In the genomic region with DNA sequence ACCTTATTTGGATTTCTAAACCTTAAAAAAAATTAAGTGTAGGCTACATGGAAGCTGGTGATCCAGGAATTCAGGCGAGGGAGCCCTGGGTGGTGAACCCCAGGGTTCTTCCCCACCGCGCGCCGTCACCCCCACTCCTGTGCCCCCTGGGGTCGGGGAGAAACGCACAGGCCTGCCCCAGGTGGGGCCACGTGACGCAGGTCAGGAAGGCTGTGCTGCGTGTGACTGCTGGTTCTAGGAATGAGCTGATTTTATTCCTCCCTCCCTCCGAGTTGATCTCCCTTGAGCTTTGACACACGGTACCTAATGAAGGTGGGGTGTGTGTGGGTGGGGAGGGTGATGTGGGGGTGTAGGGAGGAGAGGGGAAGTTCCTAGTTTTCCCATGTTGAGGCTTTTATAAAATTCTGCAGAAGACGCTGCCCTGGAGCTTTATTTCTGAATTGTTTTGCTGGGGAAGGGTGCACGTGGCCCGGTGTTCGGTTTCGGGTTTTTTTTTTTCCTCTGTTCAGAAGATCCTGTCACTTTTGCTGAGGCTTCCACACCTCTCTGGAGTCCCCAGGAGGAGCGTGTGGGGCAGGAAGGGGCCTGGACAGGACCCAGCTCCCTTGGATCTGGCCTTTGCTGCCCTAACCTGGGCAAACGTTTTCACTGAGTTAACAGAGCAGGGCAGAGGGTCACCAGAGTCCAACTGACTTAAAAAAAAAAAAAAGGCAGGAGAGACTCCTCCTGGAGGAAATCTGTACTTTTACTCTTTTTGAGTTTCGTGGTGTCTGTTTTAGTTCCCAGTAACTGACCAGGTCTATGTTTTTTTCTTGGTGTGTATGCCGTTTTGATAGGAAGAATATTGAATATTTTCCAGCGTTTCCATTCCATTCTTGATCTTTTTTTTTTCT, we compare ENCODE assay signal across 1 cellular context.
TF ChIP-seq lines count a peak whose summit lies in the region.

No MANE protein-coding gene starts in this region.

TF ChIP-seq in GM12878, 131 proteins besides CTCF, POLR2A, EP300 and RAD21 (continued from another document and continues in another):
- TF ChIP-seq ATF2 (IDR thresholded peaks at IDR 0.05; ENCODE audit: low read length), result no peak
- peak; percentile 45; the same call in 1 of the 2 replicates for TF ChIP-seq MTA2 (IDR thresholded peaks at IDR 0.05; ENCODE audit: low read depth)
- TF ChIP-seq, protein P1, sequence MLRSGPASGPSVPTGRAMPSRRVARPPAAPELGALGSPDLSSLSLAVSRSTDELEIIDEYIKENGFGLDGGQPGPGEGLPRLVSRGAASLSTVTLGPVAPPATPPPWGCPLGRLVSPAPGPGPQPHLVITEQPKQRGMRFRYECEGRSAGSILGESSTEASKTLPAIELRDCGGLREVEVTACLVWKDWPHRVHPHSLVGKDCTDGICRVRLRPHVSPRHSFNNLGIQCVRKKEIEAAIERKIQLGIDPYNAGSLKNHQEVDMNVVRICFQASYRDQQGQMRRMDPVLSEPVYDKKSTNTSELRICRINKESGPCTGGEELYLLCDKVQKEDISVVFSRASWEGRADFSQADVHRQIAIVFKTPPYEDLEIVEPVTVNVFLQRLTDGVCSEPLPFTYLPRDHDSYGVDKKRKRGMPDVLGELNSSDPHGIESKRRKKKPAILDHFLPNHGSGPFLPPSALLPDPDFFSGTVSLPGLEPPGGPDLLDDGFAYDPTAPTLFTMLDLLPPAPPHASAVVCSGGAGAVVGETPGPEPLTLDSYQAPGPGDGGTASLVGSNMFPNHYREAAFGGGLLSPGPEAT (IDR thresholded peaks at IDR 0.05; ENCODE audit: low read depth), result peak; percentile 51; the same call in 1 of the 2 replicates
- peak; percentile 73 for TF ChIP-seq ZNF384 (IDR thresholded peaks at IDR 0.05; ENCODE audit: borderline replicate concordance, low read depth, low read length)
- no peak for TF ChIP-seq KLF5 (IDR thresholded peaks at IDR 0.05; ENCODE audit: partially characterized antibody)
- no peak for TF ChIP-seq ZBED1 (IDR thresholded peaks at IDR 0.05; ENCODE audit: borderline replicate concordance)
- TF ChIP-seq ZNF217 (IDR thresholded peaks at IDR 0.05), result no peak
- TF ChIP-seq NBN (IDR thresholded peaks at IDR 0.05), result no peak
- no peak for TF ChIP-seq PAX5 (IDR thresholded peaks at IDR 0.05; ENCODE audit: borderline replicate concordance, low read depth, low read length)
- TF ChIP-seq NR2C1 (IDR thresholded peaks at IDR 0.05), result no peak
- TF ChIP-seq NFXL1 (IDR thresholded peaks at IDR 0.05; ENCODE audit: borderline replicate concordance), result no peak
- TF ChIP-seq ZZZ3 (IDR thresholded peaks at IDR 0.05; ENCODE audit: control insufficient read depth, insufficient read length, low read depth), result no peak
- TF ChIP-seq SMAD5 (IDR thresholded peaks at IDR 0.05; ENCODE audit: low read depth), result no peak
- TF ChIP-seq NRF1 (conservative IDR thresholded peaks at IDR 0.05; ENCODE audit: low read depth, low read length), result no peak
- TF ChIP-seq, protein P2, sequence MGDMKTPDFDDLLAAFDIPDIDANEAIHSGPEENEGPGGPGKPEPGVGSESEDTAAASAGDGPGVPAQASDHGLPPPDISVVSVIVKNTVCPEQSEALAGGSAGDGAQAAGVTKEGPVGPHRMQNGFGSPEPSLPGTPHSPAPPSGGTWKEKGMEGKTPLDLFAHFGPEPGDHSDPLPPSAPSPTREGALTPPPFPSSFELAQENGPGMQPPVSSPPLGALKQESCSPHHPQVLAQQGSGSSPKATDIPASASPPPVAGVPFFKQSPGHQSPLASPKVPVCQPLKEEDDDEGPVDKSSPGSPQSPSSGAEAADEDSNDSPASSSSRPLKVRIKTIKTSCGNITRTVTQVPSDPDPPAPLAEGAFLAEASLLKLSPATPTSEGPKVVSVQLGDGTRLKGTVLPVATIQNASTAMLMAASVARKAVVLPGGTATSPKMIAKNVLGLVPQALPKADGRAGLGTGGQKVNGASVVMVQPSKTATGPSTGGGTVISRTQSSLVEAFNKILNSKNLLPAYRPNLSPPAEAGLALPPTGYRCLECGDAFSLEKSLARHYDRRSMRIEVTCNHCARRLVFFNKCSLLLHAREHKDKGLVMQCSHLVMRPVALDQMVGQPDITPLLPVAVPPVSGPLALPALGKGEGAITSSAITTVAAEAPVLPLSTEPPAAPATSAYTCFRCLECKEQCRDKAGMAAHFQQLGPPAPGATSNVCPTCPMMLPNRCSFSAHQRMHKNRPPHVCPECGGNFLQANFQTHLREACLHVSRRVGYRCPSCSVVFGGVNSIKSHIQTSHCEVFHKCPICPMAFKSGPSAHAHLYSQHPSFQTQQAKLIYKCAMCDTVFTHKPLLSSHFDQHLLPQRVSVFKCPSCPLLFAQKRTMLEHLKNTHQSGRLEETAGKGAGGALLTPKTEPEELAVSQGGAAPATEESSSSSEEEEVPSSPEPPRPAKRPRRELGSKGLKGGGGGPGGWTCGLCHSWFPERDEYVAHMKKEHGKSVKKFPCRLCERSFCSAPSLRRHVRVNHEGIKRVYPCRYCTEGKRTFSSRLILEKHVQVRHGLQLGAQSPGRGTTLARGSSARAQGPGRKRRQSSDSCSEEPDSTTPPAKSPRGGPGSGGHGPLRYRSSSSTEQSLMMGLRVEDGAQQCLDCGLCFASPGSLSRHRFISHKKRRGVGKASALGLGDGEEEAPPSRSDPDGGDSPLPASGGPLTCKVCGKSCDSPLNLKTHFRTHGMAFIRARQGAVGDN (IDR thresholded peaks at IDR 0.05), result 0 out of 2 replicates have a peak, but pooled peaks have one; percentile 29
- TF ChIP-seq FOXM1 (IDR thresholded peaks at IDR 0.05; ENCODE audit: low read depth, low read length), result no peak
- no peak for TF ChIP-seq PML (IDR thresholded peaks at IDR 0.05; ENCODE audit: low read length)
- peak; percentile 82 for TF ChIP-seq NR2F1 (conservative IDR thresholded peaks at IDR 0.05)
- TF ChIP-seq, protein P3, sequence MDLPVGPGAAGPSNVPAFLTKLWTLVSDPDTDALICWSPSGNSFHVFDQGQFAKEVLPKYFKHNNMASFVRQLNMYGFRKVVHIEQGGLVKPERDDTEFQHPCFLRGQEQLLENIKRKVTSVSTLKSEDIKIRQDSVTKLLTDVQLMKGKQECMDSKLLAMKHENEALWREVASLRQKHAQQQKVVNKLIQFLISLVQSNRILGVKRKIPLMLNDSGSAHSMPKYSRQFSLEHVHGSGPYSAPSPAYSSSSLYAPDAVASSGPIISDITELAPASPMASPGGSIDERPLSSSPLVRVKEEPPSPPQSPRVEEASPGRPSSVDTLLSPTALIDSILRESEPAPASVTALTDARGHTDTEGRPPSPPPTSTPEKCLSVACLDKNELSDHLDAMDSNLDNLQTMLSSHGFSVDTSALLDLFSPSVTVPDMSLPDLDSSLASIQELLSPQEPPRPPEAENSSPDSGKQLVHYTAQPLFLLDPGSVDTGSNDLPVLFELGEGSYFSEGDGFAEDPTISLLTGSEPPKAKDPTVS (IDR thresholded peaks at IDR 0.05; ENCODE audit: low read depth, low read length), result no peak
- TF ChIP-seq HDAC6 (IDR thresholded peaks at IDR 0.05; ENCODE audit: unreplicated experiment), result no peak
- TF ChIP-seq CEBPZ (IDR thresholded peaks at IDR 0.05; ENCODE audit: low read depth, low read length), result no peak
- TF ChIP-seq, protein P4, sequence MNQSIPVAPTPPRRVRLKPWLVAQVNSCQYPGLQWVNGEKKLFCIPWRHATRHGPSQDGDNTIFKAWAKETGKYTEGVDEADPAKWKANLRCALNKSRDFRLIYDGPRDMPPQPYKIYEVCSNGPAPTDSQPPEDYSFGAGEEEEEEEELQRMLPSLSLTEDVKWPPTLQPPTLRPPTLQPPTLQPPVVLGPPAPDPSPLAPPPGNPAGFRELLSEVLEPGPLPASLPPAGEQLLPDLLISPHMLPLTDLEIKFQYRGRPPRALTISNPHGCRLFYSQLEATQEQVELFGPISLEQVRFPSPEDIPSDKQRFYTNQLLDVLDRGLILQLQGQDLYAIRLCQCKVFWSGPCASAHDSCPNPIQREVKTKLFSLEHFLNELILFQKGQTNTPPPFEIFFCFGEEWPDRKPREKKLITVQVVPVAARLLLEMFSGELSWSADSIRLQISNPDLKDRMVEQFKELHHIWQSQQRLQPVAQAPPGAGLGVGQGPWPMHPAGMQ (IDR thresholded peaks at IDR 0.05; ENCODE audit: borderline replicate concordance), result no peak
- no peak for TF ChIP-seq ZNF622 (IDR thresholded peaks at IDR 0.05)
- TF ChIP-seq ATF7 (IDR thresholded peaks at IDR 0.05; ENCODE audit: low read depth), result no peak; the same call in 1 of the 2 replicates
- no peak for TF ChIP-seq MEF2A (IDR thresholded peaks at IDR 0.05; ENCODE audit: insufficient read depth, low read depth, low read length)
- no peak for TF ChIP-seq NFIC (IDR thresholded peaks at IDR 0.05; ENCODE audit: low read depth, low read length)
- no peak for TF ChIP-seq SREBF2 (IDR thresholded peaks at IDR 0.05; ENCODE audit: low read length)
- TF ChIP-seq REST (IDR thresholded peaks at IDR 0.05; ENCODE audit: low read depth, low read length), result no peak
- no peak for TF ChIP-seq STAT3 (IDR thresholded peaks at IDR 0.05; ENCODE audit: low read depth, low read length)
- 0 out of 2 replicates have a peak, but pooled peaks have one; percentile 0 for TF ChIP-seq CREB1 (IDR thresholded peaks at IDR 0.05; ENCODE audit: low read depth)
- TF ChIP-seq ZNF207 (IDR thresholded peaks at IDR 0.05; ENCODE audit: borderline replicate concordance), result no peak
- no peak for TF ChIP-seq SUZ12 (IDR thresholded peaks at IDR 0.05; ENCODE audit: unreplicated experiment)
- 0 out of 2 replicates have a peak, but pooled peaks have one; percentile 10 for TF ChIP-seq FOXK2 (IDR thresholded peaks at IDR 0.05)
- no peak for TF ChIP-seq ZNF274 (IDR thresholded peaks at IDR 0.05; ENCODE audit: insufficient read depth, insufficient read length)
- no peak for TF ChIP-seq SP1 (IDR thresholded peaks at IDR 0.05; ENCODE audit: low read depth, low read length)
- TF ChIP-seq, protein P5, sequence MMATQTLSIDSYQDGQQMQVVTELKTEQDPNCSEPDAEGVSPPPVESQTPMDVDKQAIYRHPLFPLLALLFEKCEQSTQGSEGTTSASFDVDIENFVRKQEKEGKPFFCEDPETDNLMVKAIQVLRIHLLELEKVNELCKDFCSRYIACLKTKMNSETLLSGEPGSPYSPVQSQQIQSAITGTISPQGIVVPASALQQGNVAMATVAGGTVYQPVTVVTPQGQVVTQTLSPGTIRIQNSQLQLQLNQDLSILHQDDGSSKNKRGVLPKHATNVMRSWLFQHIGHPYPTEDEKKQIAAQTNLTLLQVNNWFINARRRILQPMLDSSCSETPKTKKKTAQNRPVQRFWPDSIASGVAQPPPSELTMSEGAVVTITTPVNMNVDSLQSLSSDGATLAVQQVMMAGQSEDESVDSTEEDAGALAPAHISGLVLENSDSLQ (IDR thresholded peaks at IDR 0.05), result no peak; the same call in 1 of the 2 replicates
- no peak for TF ChIP-seq SUPT20H (IDR thresholded peaks at IDR 0.05; ENCODE audit: borderline replicate concordance, control insufficient read depth, low read depth, low read length)
- no peak for TF ChIP-seq TARDBP (IDR thresholded peaks at IDR 0.05; ENCODE audit: borderline replicate concordance)
- TF ChIP-seq JUND (IDR thresholded peaks at IDR 0.05; ENCODE audit: low read depth, low read length), result no peak
- TF ChIP-seq RBBP5 (conservative IDR thresholded peaks at IDR 0.05), result no peak
